ENCODE assay signal across 14 cellular contexts in the genomic region with DNA sequence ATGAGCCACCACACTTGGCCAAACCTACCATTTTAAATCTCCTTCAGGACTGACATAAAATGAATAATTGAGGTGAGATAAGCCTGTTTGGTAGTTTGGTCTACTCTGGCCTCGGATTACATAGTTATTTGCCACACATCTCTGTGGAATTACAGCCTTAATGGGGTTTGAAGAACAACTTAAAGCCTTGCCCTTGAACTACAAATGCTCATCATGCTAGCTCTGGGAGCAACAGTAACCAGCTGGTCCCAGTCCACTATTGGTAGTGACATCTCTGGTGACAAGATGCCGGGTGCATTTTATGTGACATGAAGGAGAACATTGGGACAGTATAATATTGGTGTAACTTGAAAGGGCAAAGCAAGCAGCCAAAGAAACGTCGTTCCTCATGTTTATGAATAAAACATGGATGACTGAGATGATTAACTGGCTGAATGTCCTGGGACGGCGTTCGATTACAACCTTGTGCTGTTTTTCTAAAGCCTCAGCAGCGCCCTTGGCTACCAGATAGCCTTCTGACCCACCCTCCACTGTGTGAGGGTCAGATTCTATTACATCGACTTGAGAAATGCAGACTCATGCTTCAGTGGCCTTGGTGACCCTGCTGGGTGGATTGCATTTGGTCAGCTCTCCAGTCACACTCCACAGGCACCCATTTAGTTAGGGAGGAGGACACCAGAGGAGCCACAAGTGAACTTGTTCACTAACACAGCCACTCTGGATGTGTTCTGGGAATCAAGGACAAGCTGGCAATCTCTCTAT.
A peak's percentile ranks its signal among the peaks of the same experiment; 100 is the strongest.
DNase-seq lines count a peak whose midpoint lies in the region; ATAC-seq and TF ChIP-seq lines count a peak whose summit lies in the region.
"Had no signal": no experiment of that assay in that cellular context is flagged by ENCODE, and none has a peak within 500 bp of the region (broad histone marks: within the 10 kb centered on the region; RNA-seq: fewer than 3 reads in every experiment).

No MANE protein-coding gene starts in this region.

- DNase-seq in AG20443 (ENCODE audit: low spot score) = peak; percentile 18
- no peak for DNase-seq in RWPE1 (ENCODE audit: low spot score)
- DNase-seq in fibroblast of gingiva (ENCODE audit: low read depth) = peak; percentile 83
- peak; percentile 54 for DNase-seq in nephron progenitor cell
- DNase-seq in activated CD8-positive, alpha-beta memory T cell treated with anti-CD3 and anti-CD28 coated beads, Interleukin-2, amount 50 U/mL, for 48 hours = no peak
- no peak for DNase-seq in SIG-M5 treated with dmso at 0.1 percent for 504 hours (lab: John Stamatoyannopoulos, UW; ENCODE audit: unreplicated experiment)
- DNase-seq: activated naive CD4-positive, alpha-beta T cell treated with anti-CD3 and anti-CD28 coated beads, Interleukin-2, amount 10 ng/mL, durations not matched to agents 7 days and 5 days; NCI-H1105; pancreas; stimulated activated CD4-positive, alpha-beta T cell treated with anti-CD3 and anti-CD28 coated beads, Interleukin-1b, Interleukin-23, amount 100 ng/mL, for 48 hours had no signal

- CTCF ChIA-PET in RWPE1 (lab: Yijun Ruan, JAX) = interaction anchor here (0.6 kb wide), 1 partner anchor 122 kb away, joined by 4 read pairs; no protein-coding TSS in a partner anchor

- no peaks in the 10 kb centered on the region for H3K36me3 Mint-ChIP-seq in nephron progenitor cell (ENCODE audit: low read depth)
- H3K36me3 Mint-ChIP-seq: activated naive CD4-positive, alpha-beta T cell treated with anti-CD3 and anti-CD28 coated beads, Interleukin-2, amount 10 ng/mL, durations not matched to agents 7 days and 5 days; memory B cell; type B pancreatic cell had no signal

- H3K27ac ChIP-seq in RWPE1 = peak overlapping the region; percentile 48; the same call in 1 of the 2 replicates
- H3K27ac ChIP-seq: pancreas had no signal

- ATAC-seq in GM21526 (IDR thresholded peaks at IDR 0.05; ENCODE audit: low FRiP score, unreplicated experiment) (no peak), GM21390 (IDR thresholded peaks at IDR 0.05; ENCODE audit: unreplicated experiment) (no peak)

- TF ChIP-seq CTCF in RWPE1 (conservative IDR thresholded peaks at IDR 0.05; ENCODE audit: low read depth) (no peak), nephron progenitor cell (IDR thresholded peaks at IDR 0.05) (no peak)

- peaks cover 25% of the 10 kb centered on the region for H3K4me1 Mint-ChIP-seq in nephron progenitor cell
- H3K4me1 Mint-ChIP-seq: activated naive CD4-positive, alpha-beta T cell treated with anti-CD3 and anti-CD28 coated beads, Interleukin-2, amount 10 ng/mL, durations not matched to agents 7 days and 5 days; memory B cell had no signal

- no peaks in the 10 kb centered on the region for H3K9me3 Mint-ChIP-seq in nephron progenitor cell
- H3K9me3 Mint-ChIP-seq: activated naive CD4-positive, alpha-beta T cell treated with anti-CD3 and anti-CD28 coated beads, Interleukin-2, amount 10 ng/mL, durations not matched to agents 7 days and 5 days; memory B cell; type B pancreatic cell had no signal

- no peaks in the 10 kb centered on the region for H3K27me3 Mint-ChIP-seq in nephron progenitor cell (ENCODE audit: low read depth, poor library complexity)
- H3K27me3 Mint-ChIP-seq: type B pancreatic cell had no signal

- POLR2A ChIA-PET in RWPE1 (lab: Yijun Ruan, JAX; ENCODE audit: low non-redundant PET) = no interaction called here

- H3K27ac Mint-ChIP-seq in nephron progenitor cell = peak overlapping the region; percentile 72
- H3K27ac Mint-ChIP-seq: activated naive CD4-positive, alpha-beta T cell treated with anti-CD3 and anti-CD28 coated beads, Interleukin-2, amount 10 ng/mL, durations not matched to agents 7 days and 5 days; memory B cell; type B pancreatic cell had no signal

- peak overlapping the region; percentile 14 for H3K4me3 Mint-ChIP-seq in nephron progenitor cell
- H3K4me3 Mint-ChIP-seq: activated naive CD4-positive, alpha-beta T cell treated with anti-CD3 and anti-CD28 coated beads, Interleukin-2, amount 10 ng/mL, durations not matched to agents 7 days and 5 days; memory B cell; type B pancreatic cell had no signal

Comparison
In these comparisons a context has a peak if more than half of its experiments do, and no peak if none do; other contexts are left out.
1. DNase-seq: peak in AG20443 (single experiment), fibroblast of gingiva (single experiment) and nephron progenitor cell (single experiment); none in RWPE1 (single experiment), activated CD8-positive, alpha-beta memory T cell treated with anti-CD3 and anti-CD28 coated beads, Interleukin-2, amount 50 U/mL, for 48 hours (single experiment) and SIG-M5 treated with dmso at 0.1 percent for 504 hours (single experiment).